ENCODE assay signal across 11 cellular contexts in the genomic region with DNA sequence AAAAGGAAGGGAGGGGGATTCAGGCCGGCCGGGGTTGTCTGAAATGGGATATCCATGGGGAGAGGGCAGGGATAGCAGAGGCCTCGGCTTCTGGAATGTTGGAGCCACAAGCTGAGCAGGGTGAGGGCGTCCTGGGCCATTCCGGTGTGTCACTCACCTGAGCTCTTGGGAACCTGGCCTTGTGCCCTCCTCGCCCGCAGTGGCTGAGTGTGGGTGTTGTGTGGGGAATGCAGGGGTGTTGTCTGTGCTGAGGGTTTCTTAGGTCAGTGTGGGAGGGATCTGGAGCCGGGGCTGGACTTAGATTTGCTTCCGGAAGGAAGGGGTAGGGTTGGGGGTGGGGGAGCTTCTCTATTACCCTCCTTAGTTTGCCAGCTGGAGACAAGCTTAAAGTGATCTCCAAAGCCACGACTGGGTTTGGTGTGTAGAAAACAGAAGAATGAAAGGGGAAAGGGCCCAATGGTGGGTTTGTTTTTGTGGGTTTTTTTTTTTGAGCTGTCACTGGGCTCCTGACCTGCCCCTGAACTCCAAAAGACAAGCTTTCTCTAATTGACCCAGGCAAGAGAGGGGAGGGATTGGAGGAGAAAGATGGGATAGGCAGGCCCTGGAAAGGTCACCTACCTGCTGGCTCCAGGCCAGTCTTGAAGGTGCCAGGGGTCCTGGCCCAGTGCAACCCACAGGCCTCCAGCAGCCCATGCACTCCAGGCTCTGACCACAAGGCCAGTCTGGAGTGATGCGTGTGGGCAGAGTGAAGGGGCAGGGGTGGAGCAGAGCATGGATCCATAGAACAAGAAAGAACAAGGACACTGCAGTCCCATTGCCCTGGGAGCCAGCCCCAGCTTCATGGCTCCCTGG. TPM values are rescaled to one million over a fixed set of nuclear protein-coding genes. Genes with fewer than 3 reads are reported as not detected.
A peak's percentile ranks its signal among the peaks of the same experiment; 100 is the strongest.
DNase-seq lines count a peak whose midpoint lies in the region; ATAC-seq, FAIRE-seq and TF ChIP-seq lines count a peak whose summit lies in the region.
"Had no signal": no experiment of that assay in that cellular context is flagged by ENCODE, and none has a peak within 500 bp of the region (broad histone marks: within the 10 kb centered on the region; RNA-seq: fewer than 3 reads in every experiment).

Gene SULT1A2, minus strand, starts transcription at position 211 of the 852 bp plus-strand sequence. CDS start 1,120 bp downstream, outside the sequence.

- no peaks in the 10 kb centered on the region for H3K27me3 Mint-ChIP-seq in naive thymus-derived CD4-positive, alpha-beta T cell
- H3K27me3 Mint-ChIP-seq in activated CD4-positive, alpha-beta T cell treated with anti-CD3 and anti-CD28 coated beads for 36 hours, result no peaks in the 10 kb centered on the region
- H3K27me3 Mint-ChIP-seq in activated CD4-positive, alpha-beta memory T cell treated with anti-CD3 and anti-CD28 coated beads, Interleukin-2, amount 10 ng/mL, durations not matched to agents 7 days and 5 days, result no peaks in the 10 kb centered on the region

- H3K36me3 ChIP-seq in BLaER1 treated with 17β-estradiol and CSF1 and Interleukin-3, amounts not matched to agents 10 nM and 100 nM, result peaks cover 6 to 14% (median 11%) of the 10 kb centered on the region in 11 experiments; a peak in 18 of 22 replicates
- H3K36me3 ChIP-seq in OCI-LY1 (ENCODE audit: insufficient read depth, low read length), result no peaks in the 10 kb centered on the region
- peaks cover 0 to 4% (median 0%) of the 10 kb centered on the region in 3 experiments for H3K36me3 ChIP-seq in naive thymus-derived CD4-positive, alpha-beta T cell (ENCODE audit: control insufficient read depth in 2 of 3, insufficient read depth in 3 of 3, low read length in 3 of 3)

- peak within 1 kb of the TSS in 2 of 10 experiments; percentile 18 to 31; a peak in 3 of 20 replicates for H3K4me3 ChIP-seq in BLaER1 treated with 17β-estradiol and CSF1 and Interleukin-3, amounts not matched to agents 10 nM and 100 nM
- H3K4me3 ChIP-seq in OCI-LY1 (ENCODE audit: low read depth, low read length, poor library complexity, severe bottlenecking) (no peak within 1 kb of the TSS), fibroblast of the aortic adventitia (ENCODE audit: low read depth, low read length) (no peak within 1 kb of the TSS)
- no peak within 1 kb of the TSS for H3K4me3 ChIP-seq in naive thymus-derived CD4-positive, alpha-beta T cell (ENCODE audit: low read length)

- H3K27ac Mint-ChIP-seq in naive thymus-derived CD4-positive, alpha-beta T cell, result peak within 1 kb of the TSS in 6 of 9 donors; percentile 14 to 63 (median 46)
- H3K27ac Mint-ChIP-seq in activated CD4-positive, alpha-beta T cell treated with anti-CD3 and anti-CD28 coated beads for 36 hours, result no peak within 1 kb of the TSS
- no peak within 1 kb of the TSS for H3K27ac Mint-ChIP-seq in activated CD4-positive, alpha-beta memory T cell treated with anti-CD3 and anti-CD28 coated beads, Interleukin-2, amount 10 ng/mL, durations not matched to agents 7 days and 5 days
- H3K27ac Mint-ChIP-seq: naive B cell had no signal

- H3K4me3 Mint-ChIP-seq in naive thymus-derived CD4-positive, alpha-beta T cell, result no peak within 1 kb of the TSS
- H3K4me3 Mint-ChIP-seq in activated CD4-positive, alpha-beta T cell treated with anti-CD3 and anti-CD28 coated beads for 36 hours, result no peak within 1 kb of the TSS
- no peak within 1 kb of the TSS for H3K4me3 Mint-ChIP-seq in activated CD4-positive, alpha-beta memory T cell treated with anti-CD3 and anti-CD28 coated beads, Interleukin-2, amount 10 ng/mL, durations not matched to agents 7 days and 5 days

- H4K20me1 ChIP-seq in BLaER1 treated with 17β-estradiol and CSF1 and Interleukin-3, amounts not matched to agents 10 nM and 100 nM, result no peaks in the 10 kb centered on the region
- H4K20me1 ChIP-seq in OCI-LY1 (ENCODE audit: insufficient read depth, low read length), result no peaks in the 10 kb centered on the region

- no peak within 1 kb of the TSS for H2AFZ ChIP-seq in OCI-LY1 (ENCODE audit: low read length)

- no peaks in the 10 kb centered on the region for H3K9me3 Mint-ChIP-seq in naive thymus-derived CD4-positive, alpha-beta T cell
- H3K9me3 Mint-ChIP-seq in activated CD4-positive, alpha-beta T cell treated with anti-CD3 and anti-CD28 coated beads for 36 hours (ENCODE audit: low read depth), result no peaks in the 10 kb centered on the region
- H3K9me3 Mint-ChIP-seq in activated CD4-positive, alpha-beta memory T cell treated with anti-CD3 and anti-CD28 coated beads, Interleukin-2, amount 10 ng/mL, durations not matched to agents 7 days and 5 days, result no peaks in the 10 kb centered on the region
- H3K9me3 Mint-ChIP-seq: naive B cell had no signal

- H3K4me2 ChIP-seq in BLaER1 treated with 17β-estradiol and CSF1 and Interleukin-3, amounts not matched to agents 10 nM and 100 nM, result peak within 1 kb of the TSS; percentile 76 to 92 (median 83)
- peak within 1 kb of the TSS; percentile 33; the same call in 1 of the 2 replicates for H3K4me2 ChIP-seq in OCI-LY1 (ENCODE audit: low read length)

- peak; percentile 6 for DNase-seq in fibroblast of the aortic adventitia (ENCODE audit: low read depth)
- DNase-seq in naive thymus-derived CD4-positive, alpha-beta T cell, result no peak
- no peak for DNase-seq in activated CD4-positive, alpha-beta T cell treated with anti-CD3 and anti-CD28 coated beads for 36 hours
- DNase-seq in HTR-8/SVneo (ENCODE audit: insufficient read length, low spot score), result no peak
- no peak for DNase-seq in activated CD4-positive, alpha-beta memory T cell treated with anti-CD3 and anti-CD28 coated beads, Interleukin-2, amount 10 ng/mL, durations not matched to agents 7 days and 5 days
- DNase-seq: naive B cell, NCI-H1092 had no signal

- H3K36me3 Mint-ChIP-seq in naive thymus-derived CD4-positive, alpha-beta T cell, result peaks cover 0 to 4% (median 0%) of the 10 kb centered on the region in 5 donors
- peaks cover 3% of the 10 kb centered on the region for H3K36me3 Mint-ChIP-seq in activated CD4-positive, alpha-beta T cell treated with anti-CD3 and anti-CD28 coated beads for 36 hours (ENCODE audit: low read depth)
- no peaks in the 10 kb centered on the region for H3K36me3 Mint-ChIP-seq in activated CD4-positive, alpha-beta memory T cell treated with anti-CD3 and anti-CD28 coated beads, Interleukin-2, amount 10 ng/mL, durations not matched to agents 7 days and 5 days (ENCODE audit: low read depth)
- H3K36me3 Mint-ChIP-seq: naive B cell had no signal

- H3K27me3 ChIP-seq in BLaER1 treated with 17β-estradiol and CSF1 and Interleukin-3, amounts not matched to agents 10 nM and 100 nM, result no peaks in the 10 kb centered on the region
- H3K27me3 ChIP-seq in OCI-LY1 (ENCODE audit: insufficient read depth, low read length), result no peaks in the 10 kb centered on the region
- H3K27me3 ChIP-seq in naive thymus-derived CD4-positive, alpha-beta T cell (ENCODE audit: control insufficient read depth in 2 of 2, insufficient read depth in 2 of 2, low read length in 2 of 2), result no peaks in the 10 kb centered on the region

- POLR2A ChIA-PET in naive thymus-derived CD4-positive, alpha-beta T cell (lab: Charles Lee), result interaction anchor here (1.6 kb wide), 1 partner anchor 14 kb away, joined by 5 read pairs; no protein-coding TSS in a partner anchor
- POLR2A ChIA-PET in activated CD4-positive, alpha-beta T cell treated with anti-CD3 and anti-CD28 coated beads for 36 hours (lab: Charles Lee), result no interaction called here
- POLR2A ChIA-PET in activated CD4-positive, alpha-beta memory T cell treated with anti-CD3 and anti-CD28 coated beads, Interleukin-2, amount 10 ng/mL, durations not matched to agents 7 days and 5 days (lab: Charles Lee), result interaction anchor here (0.9 kb wide), 1 partner anchor 14 kb away, joined by 3 read pairs; no protein-coding TSS in a partner anchor

- H3F3A ChIP-seq in OCI-LY1 (ENCODE audit: insufficient read depth, low read length), result no peaks in the 10 kb centered on the region

- no peak for ATAC-seq in naive thymus-derived CD4-positive, alpha-beta T cell
- ATAC-seq in activated CD4-positive, alpha-beta T cell treated with anti-CD3 and anti-CD28 coated beads for 36 hours, result no peak
- ATAC-seq in GM18517 (IDR thresholded peaks at IDR 0.05; ENCODE audit: unreplicated experiment), result no peak

- H3K9ac ChIP-seq in BLaER1 treated with 17β-estradiol and CSF1 and Interleukin-3, amounts not matched to agents 10 nM and 100 nM, result peak within 1 kb of the TSS in 10 of 11 experiments; percentile 24 to 58 (median 42); a peak in 13 of 22 replicates
- no peak within 1 kb of the TSS for H3K9ac ChIP-seq in OCI-LY1 (ENCODE audit: low read length)

- CTCF ChIA-PET in naive thymus-derived CD4-positive, alpha-beta T cell (lab: Charles Lee), result no interaction called here
- CTCF ChIA-PET in activated CD4-positive, alpha-beta T cell treated with anti-CD3 and anti-CD28 coated beads for 36 hours (lab: Charles Lee), result interaction anchor here (1.1 kb wide), 1 partner anchor 12 kb away, joined by 4 read pairs; no protein-coding TSS in a partner anchor
- CTCF ChIA-PET in activated CD4-positive, alpha-beta memory T cell treated with anti-CD3 and anti-CD28 coated beads, Interleukin-2, amount 10 ng/mL, durations not matched to agents 7 days and 5 days (lab: Charles Lee), result no interaction called here

- H3K79me2 ChIP-seq in OCI-LY1 (ENCODE audit: insufficient read depth, low read length), result no peaks in the 10 kb centered on the region

- intact Hi-C loops in naive thymus-derived CD4-positive, alpha-beta T cell (cut with micrococcal nuclease), result no loop called here
- intact Hi-C loops in activated CD4-positive, alpha-beta T cell treated with anti-CD3 and anti-CD28 coated beads for 36 hours (cut with DNase I, micrococcal nuclease), result no loop called here

- H3K4me1 Mint-ChIP-seq in naive thymus-derived CD4-positive, alpha-beta T cell, result peaks cover 0 to 12% (median 7%) of the 10 kb centered on the region in 7 donors
- H3K4me1 Mint-ChIP-seq in activated CD4-positive, alpha-beta T cell treated with anti-CD3 and anti-CD28 coated beads for 36 hours, result no peaks in the 10 kb centered on the region
- H3K4me1 Mint-ChIP-seq in activated CD4-positive, alpha-beta memory T cell treated with anti-CD3 and anti-CD28 coated beads, Interleukin-2, amount 10 ng/mL, durations not matched to agents 7 days and 5 days, result no peaks in the 10 kb centered on the region

- peak within 1 kb of the TSS; percentile 40 to 72 (median 59); a peak in 20 of 22 replicates for H3K27ac ChIP-seq in BLaER1 treated with 17β-estradiol and CSF1 and Interleukin-3, amounts not matched to agents 10 nM and 100 nM
- no peak within 1 kb of the TSS for H3K27ac ChIP-seq in OCI-LY1 (ENCODE audit: low read depth, low read length, poor library complexity, severe bottlenecking)
- no peak within 1 kb of the TSS for H3K27ac ChIP-seq in naive thymus-derived CD4-positive, alpha-beta T cell (ENCODE audit: low read depth, low read length)

- no peaks in the 10 kb centered on the region for H3K9me3 ChIP-seq in BLaER1 treated with 17β-estradiol and CSF1 and Interleukin-3, amounts not matched to agents 10 nM and 100 nM (replicated peaks in 1 of 11)
- no peaks in the 10 kb centered on the region for H3K9me3 ChIP-seq in OCI-LY1 (ENCODE audit: low read length)
- no peaks in the 10 kb centered on the region for H3K9me3 ChIP-seq in naive thymus-derived CD4-positive, alpha-beta T cell (ENCODE audit: control insufficient read depth in 2 of 3, low read length in 3 of 3)

- TF ChIP-seq CTCF in OCI-LY1 (IDR thresholded peaks at IDR 0.05; ENCODE audit: low read length) (no peak), fibroblast of the aortic adventitia (IDR thresholded peaks at IDR 0.05; ENCODE audit: insufficient read depth, low read length) (no peak)

- FAIRE-seq in HTR-8/SVneo (lab: Jason Lieb, UNC), result no peak

- no peaks in the 10 kb centered on the region for H3K9me2 ChIP-seq in OCI-LY1 (ENCODE audit: low read depth, low read length)

- H3K4me1 ChIP-seq in BLaER1 treated with 17β-estradiol and CSF1 and Interleukin-3, amounts not matched to agents 10 nM and 100 nM, result peaks cover 20 to 28% (median 24%) of the 10 kb centered on the region in 10 experiments
- H3K4me1 ChIP-seq in OCI-LY1 (ENCODE audit: insufficient read depth, low read length, severe bottlenecking), result peaks cover 15% of the 10 kb centered on the region
- H3K4me1 ChIP-seq in naive thymus-derived CD4-positive, alpha-beta T cell (ENCODE audit: control insufficient read depth in 2 of 2, insufficient read depth in 2 of 2, low read length in 2 of 2), result no peaks in the 10 kb centered on the region

RNA-seq across cellular contexts. Expression of gene SULT1A2, which starts in this region (rescaled TPM):
- total RNA-seq in fibroblast of the aortic adventitia (ENCODE audit: low replicate concordance), result 3.3 TPM in 1 of 2 replicates, not detected in the other
- total RNA-seq in naive thymus-derived CD4-positive, alpha-beta T cell, result under 1 TPM; 0.21 to 0.73 (median 0.56) TPM
- polyA plus RNA-seq in naive thymus-derived CD4-positive, alpha-beta T cell, result under 1 TPM in 1 of 2 donors, not detected in 1; 0.38 TPM
- total RNA-seq in activated CD4-positive, alpha-beta T cell treated with anti-CD3 and anti-CD28 coated beads for 36 hours, result under 1 TPM; 0.26 to 0.30 TPM
- under 1 TPM; 0.13 to 0.15 TPM for total RNA-seq in activated CD4-positive, alpha-beta memory T cell treated with anti-CD3 and anti-CD28 coated beads, Interleukin-2, amount 10 ng/mL, durations not matched to agents 7 days and 5 days
- polyA plus RNA-seq: BJ had no signal

Comparison
In these comparisons a context has a peak if more than half of its experiments do, and no peak if none do; other contexts are left out.
1. H3K27ac ChIP-seq: peak in BLaER1 treated with 17β-estradiol and CSF1 and Interleukin-3, amounts not matched to agents 10 nM and 100 nM (11 of 11); none in OCI-LY1 (single experiment) and naive thymus-derived CD4-positive, alpha-beta T cell (single experiment).
2. H3K27ac Mint-ChIP-seq: peak in naive thymus-derived CD4-positive, alpha-beta T cell (6 of 9); none in activated CD4-positive, alpha-beta T cell treated with anti-CD3 and anti-CD28 coated beads for 36 hours (single experiment) and activated CD4-positive, alpha-beta memory T cell treated with anti-CD3 and anti-CD28 coated beads, Interleukin-2, amount 10 ng/mL, durations not matched to agents 7 days and 5 days (single experiment).